13 cellular contexts compared by ENCODE assay signal in the genomic region with DNA sequence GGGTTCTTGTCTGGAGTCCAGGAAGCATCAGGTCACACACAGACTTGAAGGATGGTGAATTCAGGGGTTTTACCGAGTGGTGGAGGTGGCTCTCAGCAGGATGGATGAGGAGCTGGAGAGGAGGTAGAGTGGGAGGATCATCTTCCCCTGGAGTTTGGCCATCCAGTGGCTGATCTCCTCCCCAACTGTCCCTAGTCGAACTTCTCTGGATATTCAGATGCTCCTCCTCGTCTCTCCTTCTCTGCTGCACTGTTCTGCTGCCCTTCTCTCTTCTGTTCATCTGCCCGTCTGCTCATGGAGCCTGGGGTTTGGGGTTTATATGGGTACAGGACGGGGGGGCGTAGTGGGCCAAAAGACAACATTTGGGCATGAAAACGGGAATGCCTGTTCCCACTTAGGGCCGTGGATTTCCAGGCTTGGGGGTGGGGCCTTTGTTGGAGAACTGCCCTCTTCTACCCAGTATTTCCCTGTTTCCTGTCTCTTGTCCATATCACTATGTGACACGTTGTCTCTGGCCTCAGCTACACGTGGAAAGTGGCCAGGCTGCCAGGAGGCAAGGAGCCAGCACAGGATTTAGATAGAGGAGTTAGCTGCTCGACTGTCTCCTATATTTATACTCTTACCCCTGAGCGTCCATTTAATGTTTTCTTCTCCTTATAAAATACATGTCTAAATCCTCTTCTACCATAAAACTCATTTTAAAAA.
A peak's percentile ranks its signal among the peaks of the same experiment; 100 is the strongest.
DNase-seq lines count a peak whose midpoint lies in the region; ATAC-seq, FAIRE-seq and TF ChIP-seq lines count a peak whose summit lies in the region.
"Had no signal": no experiment of that assay in that cellular context is flagged by ENCODE, and none has a peak within 500 bp of the region (broad histone marks: within the 10 kb centered on the region; RNA-seq: fewer than 3 reads in every experiment).

No MANE protein-coding gene starts in this region.

- H3K27ac Mint-ChIP-seq in endothelial cell (ENCODE audit: unreplicated experiment), result peak overlapping the region; percentile 97

- ATAC-seq in upper lobe of right lung, result peak; percentile 61

- TF ChIP-seq CTCF in endothelial cell (IDR thresholded peaks at IDR 0.05; ENCODE audit: unreplicated experiment) (no peak), upper lobe of right lung (IDR thresholded peaks at IDR 0.05) (no peak)

- DNase-seq in NCI-H2196 (lab: John Stamatoyannopoulos, UW; ENCODE audit: unreplicated experiment), result peak; percentile 33
- no peak for DNase-seq in NCI-H2196 treated with DMSO at 0.1 percent for 48 hours (lab: John Stamatoyannopoulos, UW; ENCODE audit: unreplicated experiment)
- peak; percentile 22 for DNase-seq in endothelial cell (ENCODE audit: low spot score)
- no peak for DNase-seq in mesendoderm
- no peak for DNase-seq in upper lobe of right lung
- DNase-seq in effector memory CD4-positive, alpha-beta T cell, result no peak
- DNase-seq in urothelium cell line (ENCODE audit: low spot score), result no peak
- no peak for DNase-seq in H54 (ENCODE audit: insufficient read length, low spot score)
- DNase-seq: GOT3; NCI-H774; stimulated activated naive CD4-positive, alpha-beta T cell had no signal

- peak overlapping the region; percentile 74 for H2BK5ac ChIP-seq in mesendoderm (ENCODE audit: low read length)

- H3K4me2 ChIP-seq in mesendoderm (ENCODE audit: low read length), result no peak overlapping the region

- H3K79me2 ChIP-seq in mesendoderm (ENCODE audit: control insufficient read depth, insufficient read depth, low read length), result peaks cover 41% of the 10 kb centered on the region

- no peak overlapping the region for H3K23ac ChIP-seq in mesendoderm (ENCODE audit: low read length)

- peak overlapping the region; percentile 33 for H3K18ac ChIP-seq in mesendoderm (ENCODE audit: low read length)

- peak overlapping the region; percentile 3 for H2BK120ac ChIP-seq in mesendoderm (ENCODE audit: low read depth, low read length)

- H4K8ac ChIP-seq in mesendoderm (ENCODE audit: low read depth, low read length), result no peak overlapping the region

- no peaks in the 10 kb centered on the region for H3K9me3 Mint-ChIP-seq in endothelial cell (ENCODE audit: unreplicated experiment)

- H3K4me3 ChIP-seq in mesendoderm (ENCODE audit: low read length) (no peak overlapping the region), upper lobe of right lung (no peak overlapping the region)
- no peak overlapping the region for H3K4me3 ChIP-seq in effector memory CD4-positive, alpha-beta T cell (ENCODE audit: insufficient read depth, low read depth, low read length, poor library complexity, severe bottlenecking)
- H3K4me3 ChIP-seq: ascending aorta had no signal

- peaks cover 29% of the 10 kb centered on the region for H3K36me3 Mint-ChIP-seq in endothelial cell (ENCODE audit: low read depth, unreplicated experiment)

- H3K56ac ChIP-seq in mesendoderm (ENCODE audit: low read length), result peak overlapping the region; percentile 53

- H3K36me3 ChIP-seq in mesendoderm (ENCODE audit: control insufficient read depth, insufficient read depth, low read length) (no peaks in the 10 kb centered on the region), upper lobe of right lung (no peaks in the 10 kb centered on the region)
- no peaks in the 10 kb centered on the region for H3K36me3 ChIP-seq in effector memory CD4-positive, alpha-beta T cell (ENCODE audit: control insufficient read depth, insufficient read depth, low read length)
- H3K36me3 ChIP-seq: ascending aorta had no signal

- no peak for TF ChIP-seq POLR2A in H54 (IDR thresholded peaks at IDR 0.05; ENCODE audit: low read depth, low read length)

- no peaks in the 10 kb centered on the region for H3K27me3 ChIP-seq in mesendoderm (ENCODE audit: insufficient read depth, low read length, poor library complexity)
- H3K27me3 ChIP-seq in upper lobe of right lung, result no peaks in the 10 kb centered on the region
- no peaks in the 10 kb centered on the region for H3K27me3 ChIP-seq in effector memory CD4-positive, alpha-beta T cell (replicated peaks; ENCODE audit: control insufficient read depth, insufficient read depth, low read length, poor library complexity, severe bottlenecking)
- H3K27me3 ChIP-seq: ascending aorta had no signal

- H3K27ac ChIP-seq in mesendoderm (ENCODE audit: low read depth, low read length) (peak overlapping the region; percentile 3), upper lobe of right lung (no peak overlapping the region)
- no peak overlapping the region for H3K27ac ChIP-seq in effector memory CD4-positive, alpha-beta T cell (ENCODE audit: insufficient read depth, low read length, poor library complexity, severe bottlenecking)
- H3K27ac ChIP-seq: 22Rv1 had no signal

- H3K79me1 ChIP-seq in mesendoderm (ENCODE audit: low read length), result peaks cover 12% of the 10 kb centered on the region

- no CpG with 5 or more reads among the region's 12 CpGs for WGBS in mesendoderm (ENCODE audit: extremely low coverage, insufficient coverage, low lambda C conversion rate)

- H3K4me1 Mint-ChIP-seq in endothelial cell (ENCODE audit: unreplicated experiment), result peaks cover 88% of the 10 kb centered on the region

- peak overlapping the region; percentile 82 for H3K4ac ChIP-seq in mesendoderm (ENCODE audit: low read depth, low read length)

- peaks cover 14% of the 10 kb centered on the region for H3K27me3 Mint-ChIP-seq in endothelial cell (ENCODE audit: unreplicated experiment)

- H3K4me3 Mint-ChIP-seq in endothelial cell (ENCODE audit: unreplicated experiment), result peak overlapping the region; percentile 62

- no peak overlapping the region for H2BK15ac ChIP-seq in mesendoderm (replicated peaks; ENCODE audit: low read depth)

- peaks cover 53% of the 10 kb centered on the region for H3K4me1 ChIP-seq in mesendoderm (ENCODE audit: control insufficient read depth, low read depth, low read length)
- peaks cover 26% of the 10 kb centered on the region for H3K4me1 ChIP-seq in upper lobe of right lung
- no peaks in the 10 kb centered on the region for H3K4me1 ChIP-seq in effector memory CD4-positive, alpha-beta T cell (ENCODE audit: control insufficient read depth, insufficient read depth, low read length, poor library complexity, severe bottlenecking)

- intact Hi-C loops in upper lobe of right lung (cut with DNase I), result no loop called here

- no peak overlapping the region for H3K9ac ChIP-seq in mesendoderm (ENCODE audit: low read length)

- FAIRE-seq in urothelium cell line (lab: Jason Lieb, UNC) (no peak), H54 (lab: Jason Lieb, UNC) (no peak)

- peak overlapping the region; percentile 65 for H2AK5ac ChIP-seq in mesendoderm (ENCODE audit: low read length)

- H4K5ac ChIP-seq in mesendoderm (ENCODE audit: low read length), result no peak overlapping the region

- H3K9me3 ChIP-seq in upper lobe of right lung, result no peaks in the 10 kb centered on the region
- H3K9me3 ChIP-seq in effector memory CD4-positive, alpha-beta T cell (ENCODE audit: control insufficient read depth, low read length), result no peaks in the 10 kb centered on the region
- H3K9me3 ChIP-seq: ascending aorta had no signal

Comparison
In these comparisons a context has a peak if more than half of its experiments do, and no peak if none do; other contexts are left out.
1. DNase-seq: peak in NCI-H2196 (single experiment) and endothelial cell (single experiment); none in NCI-H2196 treated with DMSO at 0.1 percent for 48 hours (single experiment), mesendoderm (single experiment), upper lobe of right lung (single experiment), effector memory CD4-positive, alpha-beta T cell (0 of 3), urothelium cell line (single experiment) and H54 (single experiment).